ENCODE assay signal across 19 cellular contexts in genomic region chr10:84175436-84175835, GRCh38. TPM values are rescaled to one million over a fixed set of nuclear protein-coding genes. Genes with fewer than 3 reads are reported as not detected.
DNase-seq lines count a peak whose midpoint lies in the region; ATAC-seq and TF ChIP-seq lines count a peak whose summit lies in the region.
"Had no signal": no experiment of that assay in that cellular context is flagged by ENCODE, and none has a peak within 500 bp of the region (broad histone marks: within the 10 kb centered on the region; RNA-seq: fewer than 3 reads in every experiment).

No MANE protein-coding gene starts in this region.

- no peaks in the 10 kb centered on the region for H3K27me3 Mint-ChIP-seq in Calu3 (ENCODE audit: unreplicated experiment)
- H3K27me3 Mint-ChIP-seq: CD4-positive, CD25-positive, alpha-beta regulatory T cell; CD8-positive, alpha-beta memory T cell had no signal

- H3K9me3 ChIP-seq in colonic mucosa = no peaks in the 10 kb centered on the region
- no peaks in the 10 kb centered on the region for H3K9me3 ChIP-seq in esophagus muscularis mucosa
- H3K9me3 ChIP-seq in mucosa of rectum (ENCODE audit: control insufficient read depth in 2 of 2, low read length in 2 of 2) = no peaks in the 10 kb centered on the region
- H3K9me3 ChIP-seq in transverse colon = no peaks in the 10 kb centered on the region
- peaks cover 3% of the 10 kb centered on the region for H3K9me3 ChIP-seq in WERI-Rb-1 (ENCODE audit: severe bottlenecking)
- H3K9me3 ChIP-seq: BE2C, HAP-1 had no signal

- no peaks in the 10 kb centered on the region for H3K36me3 Mint-ChIP-seq in Calu3 (ENCODE audit: insufficient read depth, unreplicated experiment)
- H3K36me3 Mint-ChIP-seq: CD4-positive, CD25-positive, alpha-beta regulatory T cell; CD8-positive, alpha-beta memory T cell had no signal

- H3K9ac ChIP-seq in colonic mucosa (ENCODE audit: low read depth in 2 of 2, low read length in 2 of 2) = peak overlapping the region; percentile 16 to 84
- peak overlapping the region; percentile 24 to 26 for H3K9ac ChIP-seq in mucosa of rectum (ENCODE audit: low read depth in 1 of 2, low read length in 2 of 2)
- H3K9ac ChIP-seq: GM23248 had no signal

- peak overlapping the region; percentile 53 for H3K4me3 ChIP-seq in colonic mucosa
- H3K4me3 ChIP-seq in esophagus muscularis mucosa = no peak overlapping the region
- H3K4me3 ChIP-seq in mucosa of rectum (ENCODE audit: low read length in 2 of 2) = peak overlapping the region; percentile 69 to 89
- peak overlapping the region in 3 of 4 donors; percentile 37 to 57 (median 39) for H3K4me3 ChIP-seq in transverse colon
- H3K4me3 ChIP-seq in WERI-Rb-1 (ENCODE audit: low read depth, low read length) = no peak overlapping the region
- H3K4me3 ChIP-seq: GM23248, HAP-1 had no signal

- H3K4me1 Mint-ChIP-seq in Calu3 (ENCODE audit: low read depth, unreplicated experiment) = no peaks in the 10 kb centered on the region

- no peak overlapping the region for H3K27ac Mint-ChIP-seq in Calu3 (ENCODE audit: unreplicated experiment)

- H3K36me3 ChIP-seq in colonic mucosa (no peaks in the 10 kb centered on the region), esophagus muscularis mucosa (no peaks in the 10 kb centered on the region), mucosa of rectum (ENCODE audit: control insufficient read depth in 2 of 2, insufficient read depth in 2 of 2, low read length in 2 of 2) (peaks cover 25 to 31% of the 10 kb centered on the region in 2 donors), transverse colon (no peaks in the 10 kb centered on the region), WERI-Rb-1 (no peaks in the 10 kb centered on the region)
- H3K36me3 ChIP-seq: BE2C, HAP-1 had no signal

- TF ChIP-seq CTCF in colonic mucosa (IDR thresholded peaks at IDR 0.05) (no peak), esophagus muscularis mucosa (IDR thresholded peaks at IDR 0.05) (no peak), transverse colon (IDR thresholded peaks at IDR 0.05) (no peak), WERI-Rb-1 (IDR thresholded peaks at IDR 0.05; ENCODE audit: low read depth, low read length) (no peak), Calu3 (IDR thresholded peaks at IDR 0.05; ENCODE audit: unreplicated experiment) (no peak)

- no peaks in the 10 kb centered on the region for H3K27me3 ChIP-seq in colonic mucosa
- no peaks in the 10 kb centered on the region for H3K27me3 ChIP-seq in esophagus muscularis mucosa
- no peaks in the 10 kb centered on the region for H3K27me3 ChIP-seq in mucosa of rectum (ENCODE audit: control insufficient read depth in 2 of 2, insufficient read depth in 2 of 2, low read length in 2 of 2)
- no peaks in the 10 kb centered on the region for H3K27me3 ChIP-seq in transverse colon
- no peaks in the 10 kb centered on the region for H3K27me3 ChIP-seq in WERI-Rb-1 (ENCODE audit: insufficient read depth, low read depth, severe bottlenecking)
- H3K27me3 ChIP-seq: BE2C had no signal

- no peaks in the 10 kb centered on the region for H3K9me3 Mint-ChIP-seq in Calu3 (ENCODE audit: low read depth, unreplicated experiment)
- H3K9me3 Mint-ChIP-seq: CD8-positive, alpha-beta memory T cell had no signal

- in situ Hi-C loops in transverse colon (cut with MboI; ENCODE audit: low pct_ligation_motif_present in 1 of 4, low pct_unique_long_range_greater_than_20kb in 1 of 4, low sequenced_read_pairs in 3 of 4) = no loop called here

- BruUV-seq in Calu3 (replicated peaks; lab: Mats Ljungman, UMichigan) = no TSS peak

- no peak for ATAC-seq in HG02571 (IDR thresholded peaks at IDR 0.05; ENCODE audit: unreplicated experiment)

- H3K4me3 Mint-ChIP-seq in Calu3 (ENCODE audit: low read depth, unreplicated experiment) = no peak overlapping the region
- H3K4me3 Mint-ChIP-seq: CD4-positive, CD25-positive, alpha-beta regulatory T cell had no signal

- CTCF ChIA-PET in Calu3 (lab: Charles Lee) = no interaction called here

- intact Hi-C loops in colonic mucosa (cut with DNase I) (no loop called here), esophagus muscularis mucosa (cut with DNase I) (no loop called here), transverse colon (cut with DNase I; ENCODE audit: low total_unique reads) (no loop called here), Calu3 (cut with micrococcal nuclease; ENCODE audit: unreplicated experiment) (no loop called here)

- WGBS in esophagus muscularis mucosa = 86% methylated on average over 6 of the region's 6 CpGs
- 45 to 70% methylated on average over 4 to 6 of the region's 6 CpGs for WGBS in transverse colon (ENCODE audit: low coverage in 1 of 2), 2 donors

- H3K27ac ChIP-seq in colonic mucosa (peak overlapping the region; percentile 83), esophagus muscularis mucosa (replicated peaks in 1 of 4) (no peak overlapping the region), mucosa of rectum (ENCODE audit: low read depth in 2 of 2, low read length in 2 of 2) (no peak overlapping the region), transverse colon (peak overlapping the region; percentile 78 to 91 (median 86)), WERI-Rb-1 (no peak overlapping the region)
- H3K27ac ChIP-seq: GM23248, HL-60 had no signal

- no peak for TF ChIP-seq POLR2A in esophagus muscularis mucosa (IDR thresholded peaks at IDR 0.05; ENCODE audit: low read depth)
- no peak for TF ChIP-seq POLR2A in transverse colon (IDR thresholded peaks at IDR 0.05)

- no peak for TF ChIP-seq EP300 in esophagus muscularis mucosa (IDR thresholded peaks at IDR 0.05)
- TF ChIP-seq EP300 in transverse colon (IDR thresholded peaks at IDR 0.05; ENCODE audit: low read depth) = no peak

- peaks cover 3% of the 10 kb centered on the region for H3K4me1 ChIP-seq in colonic mucosa
- H3K4me1 ChIP-seq in esophagus muscularis mucosa = no peaks in the 10 kb centered on the region
- peaks cover 22 to 38% of the 10 kb centered on the region in 2 donors for H3K4me1 ChIP-seq in mucosa of rectum (ENCODE audit: control insufficient read depth in 2 of 2, insufficient read depth in 2 of 2, low read length in 2 of 2)
- H3K4me1 ChIP-seq in transverse colon = peaks cover 0 to 45% (median 21%) of the 10 kb centered on the region in 4 donors
- H3K4me1 ChIP-seq: BE2C had no signal

- DNase-seq in colonic mucosa = peak; percentile 15
- peak; percentile 90 for DNase-seq in esophagus muscularis mucosa (ENCODE audit: extremely low spot score)
- no peak for DNase-seq in transverse colon
- no peak for DNase-seq in WERI-Rb-1
- no peak for DNase-seq in stimulated activated CD4-positive, alpha-beta T cell treated with anti-CD3 and anti-CD28 coated beads, Interleukin-15, amount 100 ng/mL, for 24 hours
- no peak for DNase-seq in Calu3
- DNase-seq: ACHN; BE2C; C1 segment of cervical spinal cord; CD4-positive, CD25-positive, alpha-beta regulatory T cell; CD8-positive, alpha-beta memory T cell; COR-L47; GM23248 had no signal

RNA-seq across cellular contexts. Expression of gene GPR15LG, which starts 1.8 kb away (rescaled TPM):
- 100 to 1,000 TPM; 515 to 560 TPM for total RNA-seq in colonic mucosa
- not detected for total RNA-seq in esophagus muscularis mucosa
- total RNA-seq in transverse colon = 100 to 1,000 TPM; 197 to 480 (median 266) TPM
- not detected in 2 replicates for total RNA-seq in Calu3 (2022)
- total RNA-seq: CD4-positive, CD25-positive, alpha-beta regulatory T cell; CD8-positive, alpha-beta memory T cell; GM23248; H4; HT1080 had no signal

RNA-seq across cellular contexts. Expression of gene CDHR1, which starts 18.9 kb away (rescaled TPM):
- total RNA-seq in colonic mucosa (100 to 1,000 TPM in 1 of 2 donors, 10 to 100 TPM in 1; 99.3 to 105 TPM), esophagus muscularis mucosa (under 1 TPM in 3 of 4 donors, not detected in 1; under 0.01 to 0.17 (median 0.06) TPM), transverse colon (100 to 1,000 TPM in 2 of 4 donors, 10 to 100 TPM in 2; 42.1 to 110 (median 75.5) TPM), Calu3 (2022) (not detected in 2 replicates)
- total RNA-seq: GM23248, HT1080 had no signal

RNA-seq across cellular contexts. Expression of gene GHITM, which starts 36.1 kb away (rescaled TPM):
- total RNA-seq in colonic mucosa (100 to 1,000 TPM; 284 to 404 TPM), esophagus muscularis mucosa (100 to 1,000 TPM; 145 to 161 (median 154) TPM), transverse colon (100 to 1,000 TPM; 134 to 351 (median 225) TPM), Calu3 (2022) (103 and 107 TPM in 2 replicates)

RNA-seq across cellular contexts. Expression of gene LRIT2, which starts 49.9 kb away (rescaled TPM):
- total RNA-seq in colonic mucosa (not detected), esophagus muscularis mucosa (under 1 TPM in 1 of 4 donors, not detected in 3; 0.19 TPM), transverse colon (not detected), Calu3 (2022) (not detected in 2 replicates)
- total RNA-seq: CD4-positive, CD25-positive, alpha-beta regulatory T cell; CD8-positive, alpha-beta memory T cell; GM23248; H4; HT1080 had no signal

Comparison
In these comparisons a context has a peak if more than half of its experiments do, and no peak if none do; other contexts are left out.
1. DNase-seq: peak in colonic mucosa (single experiment) and esophagus muscularis mucosa (single experiment); none in transverse colon (single experiment), WERI-Rb-1 (single experiment), stimulated activated CD4-positive, alpha-beta T cell treated with anti-CD3 and anti-CD28 coated beads, Interleukin-15, amount 100 ng/mL, for 24 hours (single experiment) and Calu3 (single experiment).
2. H3K27ac ChIP-seq: peak in colonic mucosa (single experiment) and transverse colon (4 of 4); none in esophagus muscularis mucosa (0 of 4), mucosa of rectum (0 of 2) and WERI-Rb-1 (single experiment).
3. H3K4me3 ChIP-seq: peak in colonic mucosa (single experiment), mucosa of rectum (2 of 2) and transverse colon (3 of 4); none in esophagus muscularis mucosa (0 of 4) and WERI-Rb-1 (single experiment).
4. RNA of gene GPR15LG, which starts 1.8 kb away (total RNA-seq): 515 to 560 TPM in colonic mucosa and 197 to 480 TPM in transverse colon; not detected in esophagus muscularis mucosa and not detected in Calu3; every median in the first group is over 100 times any median in the second.
5. RNA of gene CDHR1, which starts 18.9 kb away (total RNA-seq): 42.1 to 110 TPM in transverse colon and 99.3 to 105 TPM in colonic mucosa; under 0.01 to 0.17 TPM in esophagus muscularis mucosa and not detected in Calu3; every median in the first group is over 10 times any median in the second.